ENCODE assay signal across 8 cellular contexts in the genomic region with DNA sequence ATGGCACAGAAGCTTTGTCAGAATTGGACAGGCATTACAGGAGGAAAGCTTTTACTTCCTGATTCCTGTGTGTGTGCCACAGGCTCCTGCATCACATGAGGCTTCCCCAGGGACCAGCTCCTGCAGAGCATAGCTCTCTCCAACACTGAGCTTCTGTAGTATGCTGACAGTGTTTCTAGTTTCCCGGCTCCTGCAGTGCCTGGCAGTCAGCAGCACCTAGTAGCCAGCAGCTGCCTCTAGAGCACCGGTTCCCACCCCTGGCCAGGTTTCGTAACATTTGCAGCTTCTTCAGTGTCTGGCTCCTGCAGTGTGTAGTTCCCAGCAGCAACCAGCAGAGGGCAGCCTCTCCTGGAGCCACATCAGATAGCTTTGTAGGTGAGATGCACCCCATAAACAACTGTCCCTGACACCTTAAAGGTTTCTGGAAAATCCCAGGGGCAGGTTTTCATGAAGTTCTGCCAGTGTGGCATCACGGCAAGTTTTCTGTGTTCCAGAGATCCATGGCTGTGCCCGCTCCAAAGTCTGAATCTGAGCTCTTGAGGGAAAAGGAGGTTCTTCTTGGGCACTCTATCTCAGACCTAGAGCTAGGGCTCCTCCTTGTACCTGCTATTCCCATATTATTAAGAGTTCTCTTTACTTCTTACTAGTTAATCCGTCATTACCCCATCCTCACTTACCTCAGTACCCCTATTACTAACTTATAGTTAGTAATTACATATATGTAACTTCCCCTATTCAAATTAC. TPM values are rescaled to one million over a fixed set of nuclear protein-coding genes. Genes with fewer than 3 reads are reported as not detected.
DNase-seq lines count a peak whose midpoint lies in the region; ATAC-seq and TF ChIP-seq lines count a peak whose summit lies in the region.

No MANE protein-coding gene starts in this region.

- H3K4me3 Mint-ChIP-seq in activated T-cell treated with anti-CD3 and anti-CD28 coated beads, Interleukin-2, amount 50 U/mL, for 24 hours: no peak overlapping the region
- H3K4me3 Mint-ChIP-seq in natural killer cell treated with Interleukin-12 subunit alpha and Interleukin-12 subunit beta and Interleukin-15 and Interleukin-18, amount 100 ng/mL, for 72 hours: no peak overlapping the region

- no peak overlapping the region for H2AK5ac ChIP-seq in IMR-90 (ENCODE audit: low read depth, low read length)

- H2AK9ac ChIP-seq in IMR-90 (replicated peaks; ENCODE audit: low read depth, low read length, poor library complexity): no peak overlapping the region

- no peaks in the 10 kb centered on the region for H3K79me2 ChIP-seq in OCI-LY3 (ENCODE audit: low read length)

- H3K9me1 ChIP-seq in IMR-90 (ENCODE audit: insufficient read depth, low read length): no peaks in the 10 kb centered on the region

- H4K5ac ChIP-seq in IMR-90 (ENCODE audit: low read depth, low read length): no peak overlapping the region

- peaks cover 8% of the 10 kb centered on the region for H3K27me3 Mint-ChIP-seq in activated T-cell treated with anti-CD3 and anti-CD28 coated beads, Interleukin-2, amount 50 U/mL, for 24 hours
- H3K27me3 Mint-ChIP-seq in natural killer cell treated with Interleukin-12 subunit alpha and Interleukin-12 subunit beta and Interleukin-15 and Interleukin-18, amount 100 ng/mL, for 72 hours: peaks cover 6 to 8% of the 10 kb centered on the region in 2 donors

- no peaks in the 10 kb centered on the region for H3K36me3 Mint-ChIP-seq in activated T-cell treated with anti-CD3 and anti-CD28 coated beads, Interleukin-2, amount 50 U/mL, for 24 hours (ENCODE audit: low read depth)
- H3K36me3 Mint-ChIP-seq in natural killer cell treated with Interleukin-12 subunit alpha and Interleukin-12 subunit beta and Interleukin-15 and Interleukin-18, amount 100 ng/mL, for 72 hours: no peaks in the 10 kb centered on the region

- H3K4me1 ChIP-seq in IMR-90 (ENCODE audit: control insufficient read depth, insufficient read depth, low read length): no peaks in the 10 kb centered on the region
- peaks cover 16% of the 10 kb centered on the region for H3K4me1 ChIP-seq in OCI-LY3 (ENCODE audit: low read length)
- H3K4me1 ChIP-seq in esophagus squamous epithelium: peaks cover 0 to 11% (median 10%) of the 10 kb centered on the region in 3 donors

- H3K36me3 ChIP-seq in IMR-90 (ENCODE audit: control insufficient read depth, insufficient read depth, low read length) (no peaks in the 10 kb centered on the region), OCI-LY3 (replicated peaks; ENCODE audit: low read depth, low read length) (no peaks in the 10 kb centered on the region), esophagus squamous epithelium (no peaks in the 10 kb centered on the region)

- H3K9ac ChIP-seq in IMR-90 (ENCODE audit: low read depth, low read length): no peak overlapping the region
- peak overlapping the region; percentile 15; the same call in 1 of the 2 replicates for H3K9ac ChIP-seq in OCI-LY3 (ENCODE audit: low read length)

- H2BK20ac ChIP-seq in IMR-90 (ENCODE audit: low read depth, low read length): no peak overlapping the region

- H2BK120ac ChIP-seq in IMR-90 (ENCODE audit: low read depth, low read length): no peak overlapping the region

- H4K91ac ChIP-seq in IMR-90 (ENCODE audit: insufficient read depth, low read depth, low read length): no peak overlapping the region

- no peak overlapping the region for H3K27ac Mint-ChIP-seq in activated T-cell treated with anti-CD3 and anti-CD28 coated beads, Interleukin-2, amount 50 U/mL, for 24 hours
- H3K27ac Mint-ChIP-seq in natural killer cell treated with Interleukin-12 subunit alpha and Interleukin-12 subunit beta and Interleukin-15 and Interleukin-18, amount 100 ng/mL, for 72 hours: no peak overlapping the region

- intact Hi-C loops in IMR-90 (cut with micrococcal nuclease): no loop called here
- intact Hi-C loops in esophagus squamous epithelium (cut with DNase I): no loop called here

- H3K4ac ChIP-seq in IMR-90 (ENCODE audit: low read depth, low read length): no peak overlapping the region

- TF ChIP-seq CTCF in IMR-90 (conservative IDR thresholded peaks at IDR 0.05; ENCODE audit: low read depth, low read length) (peak; percentile 85), OCI-LY3 (IDR thresholded peaks at IDR 0.05; ENCODE audit: low read depth, low read length) (peak; percentile 98), esophagus squamous epithelium (IDR thresholded peaks at IDR 0.05) (peak; percentile 95 to 100 (median 98))

- H3K9me3 ChIP-seq in IMR-90 (ENCODE audit: control insufficient read depth, insufficient read depth, low read length): no peaks in the 10 kb centered on the region
- no peaks in the 10 kb centered on the region for H3K9me3 ChIP-seq in OCI-LY3 (ENCODE audit: insufficient read depth, low read length)
- H3K9me3 ChIP-seq in esophagus squamous epithelium: no peaks in the 10 kb centered on the region

- TF ChIP-seq RAD21 in IMR-90 (IDR thresholded peaks at IDR 0.05; ENCODE audit: low read length): peak; percentile 65

- dilution Hi-C loops in IMR-90 (cut with HindIII; ENCODE audit: low sequenced_read_pairs, unreplicated experiment): no loop called here

- no peak overlapping the region for H2BK15ac ChIP-seq in IMR-90 (ENCODE audit: low read depth, low read length)

- no peaks in the 10 kb centered on the region; the same call in 1 of the 2 replicates for H4K20me1 ChIP-seq in IMR-90 (ENCODE audit: insufficient read depth, low read length)
- no peaks in the 10 kb centered on the region for H4K20me1 ChIP-seq in OCI-LY3 (ENCODE audit: insufficient read depth, low read length)

- H3K23ac ChIP-seq in IMR-90 (ENCODE audit: low read depth, low read length): no peak overlapping the region

- no peaks in the 10 kb centered on the region for H3K79me1 ChIP-seq in IMR-90 (ENCODE audit: low read depth in 1 of 2, low read length in 2 of 2)

- H2BK5ac ChIP-seq in IMR-90 (ENCODE audit: low read depth, low read length, poor library complexity, severe bottlenecking): no peak overlapping the region

- H3K27me3 ChIP-seq in IMR-90 (ENCODE audit: control insufficient read depth, insufficient read depth, low read length) (peaks cover 6% of the 10 kb centered on the region), OCI-LY3 (ENCODE audit: low read depth, low read length) (peaks cover 15% of the 10 kb centered on the region), esophagus squamous epithelium (no peaks in the 10 kb centered on the region)

- TF ChIP-seq POLR2A in IMR-90 (IDR thresholded peaks at IDR 0.05; ENCODE audit: low read depth, low read length) (no peak), esophagus squamous epithelium (IDR thresholded peaks at IDR 0.05) (no peak)

- CTCF ChIA-PET in IMR-90 (lab: Yijun Ruan, JAX): interaction anchor here (0.6 to 1.9 kb wide), 26 partner anchors 10 to 333 kb away, joined by 3 to 40 read pairs (median 3); partner anchors contain the start of gene ETV5

- BruUV-seq in IMR-90 (replicated peaks; lab: Mats Ljungman, UMichigan): no TSS peak

- H4K8ac ChIP-seq in IMR-90 (ENCODE audit: low read depth in 2 of 2, low read length in 2 of 2): no peak overlapping the region

- peak overlapping the region; percentile 66 for H3K4me2 ChIP-seq in IMR-90 (ENCODE audit: low read depth, low read length)
- H3K4me2 ChIP-seq in OCI-LY3 (ENCODE audit: low read length): peak overlapping the region; percentile 86

- DNase-seq in DMS53 (lab: John Stamatoyannopoulos, UW) (peak; percentile 91), IMR-90 (peak; percentile 76), esophagus squamous epithelium (lab: John Stamatoyannopoulos, UW) (peak; percentile 26)
- peak; percentile 89 for DNase-seq in activated T-cell treated with anti-CD3 and anti-CD28 coated beads, Interleukin-2, amount 50 U/mL, for 24 hours
- peak; percentile 84 for DNase-seq in natural killer cell treated with Interleukin-12 subunit alpha and Interleukin-12 subunit beta and Interleukin-15 and Interleukin-18, amount 100 ng/mL, for 72 hours (ENCODE audit: low spot score)
- DNase-seq in stimulated activated naive CD4-positive, alpha-beta T cell (lab: John Stamatoyannopoulos, UW): peak; percentile 69 to 89 (median 78)

- no peak overlapping the region for H3K18ac ChIP-seq in IMR-90 (ENCODE audit: low read depth, low read length)

- 0% methylated on average over 3 of the region's 6 CpGs; no CpG with 5 or more reads in 1 of the 2 experiments for WGBS in IMR-90 (ENCODE audit: extremely low coverage in 2 of 2, insufficient read length in 1 of 2), 2 experiments
- WGBS in esophagus squamous epithelium, 2 donors: 13 to 25% methylated on average over 4 to 6 of the region's 6 CpGs

- no peak overlapping the region for H3K56ac ChIP-seq in IMR-90 (ENCODE audit: extremely low read depth, insufficient read depth, low read length)

- H3K4me3 ChIP-seq in IMR-90 (ENCODE audit: insufficient read depth, low read depth, low read length) (no peak overlapping the region), OCI-LY3 (ENCODE audit: low read length) (peak overlapping the region; percentile 70), esophagus squamous epithelium (peak overlapping the region in 3 of 4 donors; percentile 2 to 41 (median 18))

- H2AFZ ChIP-seq in IMR-90 (replicated peaks; ENCODE audit: low read length, poor library complexity) (peak overlapping the region; percentile 86), OCI-LY3 (ENCODE audit: low read depth, low read length) (peak overlapping the region; percentile 83)

- H3K9me3 Mint-ChIP-seq in activated T-cell treated with anti-CD3 and anti-CD28 coated beads, Interleukin-2, amount 50 U/mL, for 24 hours: no peaks in the 10 kb centered on the region
- H3K9me3 Mint-ChIP-seq in natural killer cell treated with Interleukin-12 subunit alpha and Interleukin-12 subunit beta and Interleukin-15 and Interleukin-18, amount 100 ng/mL, for 72 hours: no peaks in the 10 kb centered on the region

- H3K14ac ChIP-seq in IMR-90 (replicated peaks; ENCODE audit: low read depth, low read length): no peak overlapping the region

- peaks cover 21% of the 10 kb centered on the region for H3K4me1 Mint-ChIP-seq in activated T-cell treated with anti-CD3 and anti-CD28 coated beads, Interleukin-2, amount 50 U/mL, for 24 hours (ENCODE audit: low read depth)
- H3K4me1 Mint-ChIP-seq in natural killer cell treated with Interleukin-12 subunit alpha and Interleukin-12 subunit beta and Interleukin-15 and Interleukin-18, amount 100 ng/mL, for 72 hours (ENCODE audit: low read depth in 2 of 2): peaks cover 12 to 16% of the 10 kb centered on the region in 2 donors

- in situ Hi-C loops in IMR-90 (cut with MboI; ENCODE audit: low sequenced_read_pairs): no loop called here

- ATAC-seq in GM21529 (IDR thresholded peaks at IDR 0.05; ENCODE audit: unreplicated experiment) (peak; percentile 91), IMR-90 (ENCODE audit: low read depth) (peak; percentile 99)
- peak; percentile 94 to 96 for ATAC-seq in natural killer cell treated with Interleukin-12 subunit alpha and Interleukin-12 subunit beta and Interleukin-15 and Interleukin-18, amount 100 ng/mL, for 72 hours

- H3K27ac ChIP-seq in IMR-90 (ENCODE audit: insufficient read depth, low read length) (no peak overlapping the region), OCI-LY3 (ENCODE audit: low read length) (no peak overlapping the region), esophagus squamous epithelium (peak overlapping the region; percentile 2 to 60 (median 32))

- POLR2A ChIA-PET in IMR-90 (lab: Charles Lee; ENCODE audit: unreplicated experiment): no interaction called here

RNA-seq across cellular contexts. Expression of gene TRA2B, which starts 5.7 kb away (rescaled TPM):
- total RNA-seq in IMR-90 (2012; rRNA removed): 208 and 328 TPM in 2 replicates
- polyA plus RNA-seq in IMR-90 (2012; rRNA removed): 119 and 127 TPM in 2 replicates
- 61.5 and 139 TPM in 2 replicates for polyA plus RNA-seq in IMR-90 (2012; cell fraction: cytosol; rRNA removed)
- polyA plus RNA-seq in IMR-90 (2012; cell fraction: nucleus; rRNA removed; ENCODE audit: low replicate concordance): 56.9 and 179 TPM in 2 replicates
- 100 to 1,000 TPM in 3 of 4 donors, 10 to 100 TPM in 1; 83.3 to 396 (median 171) TPM for total RNA-seq in esophagus squamous epithelium
- 100 to 1,000 TPM; 266 to 286 TPM for total RNA-seq in natural killer cell treated with Interleukin-12 subunit alpha and Interleukin-12 subunit beta and Interleukin-15 and Interleukin-18, amount 100 ng/mL, for 72 hours

Comparison
In these comparisons a context has a peak if more than half of its experiments do, and no peak if none do; other contexts are left out.
1. DNase-seq: peak in every context shown above with its lines; median percentile 91 in DMS53; 89 in activated T-cell treated with anti-CD3 and anti-CD28 coated beads, Interleukin-2, amount 50 U/mL, for 24 hours; 84 in natural killer cell treated with Interleukin-12 subunit alpha and Interleukin-12 subunit beta and Interleukin-15 and Interleukin-18, amount 100 ng/mL, for 72 hours; 78 in stimulated activated naive CD4-positive, alpha-beta T cell; 76 in IMR-90; 26 in esophagus squamous epithelium.
2. H3K27ac ChIP-seq: peak in esophagus squamous epithelium (4 of 4); none in IMR-90 (single experiment) and OCI-LY3 (single experiment).
3. Peak in every context shown above with its lines, with median percentiles within 50 percentile points of each other: ATAC-seq and CTCF ChIP-seq.